Comparison of ENCODE assay signal across 8 cellular contexts in the genomic region with DNA sequence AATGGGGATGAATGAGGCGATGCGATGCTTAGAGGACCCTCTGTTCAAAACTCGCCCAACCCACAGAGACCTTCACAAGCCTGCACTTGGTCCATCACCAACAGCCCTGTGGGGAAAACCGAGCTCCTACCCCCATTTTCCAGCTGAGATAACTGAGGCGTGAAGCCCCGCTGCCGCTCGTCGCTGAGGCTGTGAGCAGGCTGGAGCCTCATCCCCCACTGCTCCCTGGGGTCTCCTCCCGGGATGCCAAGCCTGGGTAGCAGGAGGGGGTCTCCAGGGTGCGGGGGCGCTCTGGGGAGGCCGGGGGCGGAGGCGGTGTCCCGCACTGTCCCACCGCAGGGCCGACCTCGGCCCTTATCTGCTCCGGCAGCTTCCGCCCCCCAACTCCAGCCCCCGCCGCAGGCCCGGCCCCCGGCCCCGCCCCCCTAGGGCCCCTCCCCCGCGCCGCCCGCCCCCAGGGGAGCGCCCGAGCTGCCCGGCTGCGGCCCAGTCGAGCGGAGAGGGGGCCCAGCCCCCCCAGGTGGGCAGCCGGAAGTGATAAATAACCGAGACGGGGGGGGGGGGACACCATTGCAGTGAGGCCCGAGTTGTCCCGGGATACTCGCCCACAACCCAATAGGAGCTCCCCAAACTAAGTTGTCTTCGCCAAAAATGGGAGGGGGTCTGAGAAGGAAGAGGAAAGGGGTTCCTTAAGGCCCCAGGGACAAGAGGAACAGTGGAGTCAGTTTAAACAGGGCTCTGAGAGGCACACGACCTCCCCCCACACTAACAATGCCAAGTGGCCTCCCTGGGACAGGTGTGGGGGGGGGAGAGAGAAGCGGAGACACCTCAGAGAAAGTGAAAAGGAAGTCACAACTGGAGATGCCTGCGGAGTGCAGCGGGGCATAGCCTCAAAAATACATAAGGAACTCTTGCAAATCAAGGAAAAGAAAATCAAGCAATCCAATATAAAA. TPM values are rescaled to one million over a fixed set of nuclear protein-coding genes. Genes with fewer than 3 reads are reported as not detected.
DNase-seq lines count a peak whose midpoint lies in the region; ATAC-seq and TF ChIP-seq lines count a peak whose summit lies in the region.

No MANE protein-coding gene starts in this region.

- peak overlapping the region; percentile 71 for H3K27ac Mint-ChIP-seq in CD8-positive, alpha-beta T cell
- peak overlapping the region; percentile 63 for H3K27ac Mint-ChIP-seq in activated CD8-positive, alpha-beta T cell treated with anti-CD3 and anti-CD28 coated beads, Interleukin-2, amount 10 ng/mL, durations not matched to agents 7 days and 5 days

- peak overlapping the region; percentile 95 for H4K8ac ChIP-seq in trophoblast cell (ENCODE audit: low read depth, low read length)

- DNase-seq in CD8-positive, alpha-beta T cell: peak in 6 of 7 experiments; percentile 29 to 74 (median 38)
- no peak for DNase-seq in activated CD8-positive, alpha-beta T cell treated with anti-CD3 and anti-CD28 coated beads, Interleukin-2, amount 10 ng/mL, durations not matched to agents 7 days and 5 days
- DNase-seq in fibroblast of the aortic adventitia (ENCODE audit: low read depth) (no peak), trophoblast cell (no peak), NCI-H774 (lab: John Stamatoyannopoulos, UW) (no peak), MG63 (no peak)

- peaks cover 3% of the 10 kb centered on the region for H3K79me1 ChIP-seq in trophoblast cell (ENCODE audit: low read length)

- H3K4me1 ChIP-seq in CD8-positive, alpha-beta T cell (ENCODE audit: insufficient read depth, low read length): peaks cover 27% of the 10 kb centered on the region
- H3K4me1 ChIP-seq in trophoblast cell (ENCODE audit: control insufficient read depth in 1 of 2, insufficient read depth in 2 of 2, low read length in 2 of 2): peaks cover 0 to 4% of the 10 kb centered on the region in 2 experiments

- H3K27me3 Mint-ChIP-seq in CD8-positive, alpha-beta T cell (ENCODE audit: low read depth): no peaks in the 10 kb centered on the region
- no peaks in the 10 kb centered on the region for H3K27me3 Mint-ChIP-seq in activated CD8-positive, alpha-beta T cell treated with anti-CD3 and anti-CD28 coated beads, Interleukin-2, amount 10 ng/mL, durations not matched to agents 7 days and 5 days (ENCODE audit: low read depth)

- H3K4me1 Mint-ChIP-seq in CD8-positive, alpha-beta T cell (ENCODE audit: low read depth): peaks cover 33% of the 10 kb centered on the region
- peaks cover 20% of the 10 kb centered on the region for H3K4me1 Mint-ChIP-seq in activated CD8-positive, alpha-beta T cell treated with anti-CD3 and anti-CD28 coated beads, Interleukin-2, amount 10 ng/mL, durations not matched to agents 7 days and 5 days (ENCODE audit: low read depth)

- no peaks in the 10 kb centered on the region for H3K36me3 Mint-ChIP-seq in CD8-positive, alpha-beta T cell
- no peaks in the 10 kb centered on the region for H3K36me3 Mint-ChIP-seq in activated CD8-positive, alpha-beta T cell treated with anti-CD3 and anti-CD28 coated beads, Interleukin-2, amount 10 ng/mL, durations not matched to agents 7 days and 5 days (ENCODE audit: low read depth)

- H2AFZ ChIP-seq in trophoblast cell (ENCODE audit: insufficient read depth, low read length, poor library complexity): peak overlapping the region; percentile 84

- H3K23ac ChIP-seq in trophoblast cell (ENCODE audit: low read length): no peak overlapping the region

- H2BK5ac ChIP-seq in trophoblast cell (ENCODE audit: low read depth, low read length, poor library complexity): no peak overlapping the region

- H3K4ac ChIP-seq in trophoblast cell (ENCODE audit: low read depth, low read length): peak overlapping the region; percentile 40

- H2AK5ac ChIP-seq in trophoblast cell (ENCODE audit: low read length): peak overlapping the region; percentile 41

- no peaks in the 10 kb centered on the region for H3K36me3 ChIP-seq in CD8-positive, alpha-beta T cell (ENCODE audit: insufficient read depth, low read length)
- H3K36me3 ChIP-seq in trophoblast cell (ENCODE audit: control insufficient read depth in 1 of 2, insufficient read depth in 2 of 2, low read length in 2 of 2) (no peaks in the 10 kb centered on the region), MG63 (no peaks in the 10 kb centered on the region)

- H3K79me2 ChIP-seq in trophoblast cell (ENCODE audit: control insufficient read depth, insufficient read depth, low read length, poor library complexity): peaks cover 3% of the 10 kb centered on the region

- H3K27me3 ChIP-seq in CD8-positive, alpha-beta T cell (ENCODE audit: insufficient read depth, low read length): no peaks in the 10 kb centered on the region
- H3K27me3 ChIP-seq in trophoblast cell (ENCODE audit: insufficient read depth, low read length): no peaks in the 10 kb centered on the region
- H3K27me3 ChIP-seq in MG63: no peaks in the 10 kb centered on the region

- no peaks in the 10 kb centered on the region for H3K9me3 ChIP-seq in CD8-positive, alpha-beta T cell (ENCODE audit: low read length)
- H3K9me3 ChIP-seq in trophoblast cell (ENCODE audit: insufficient read depth, low read depth, low read length) (no peaks in the 10 kb centered on the region), MG63 (no peaks in the 10 kb centered on the region)

- intact Hi-C loops in CD8-positive, alpha-beta T cell (cut with DNase I, micrococcal nuclease): loop anchor here (1.0 to 10.0 kb wide), 3 partner anchors 8 to 365 kb away; partner anchors contain the start of genes SLC39A13 (in 2 of the 2), FNBP4 (in 1 of the 2) and PSMC3 (in 1 of the 2)

- H2BK12ac ChIP-seq in trophoblast cell (ENCODE audit: low read length): no peak overlapping the region

- ATAC-seq in CD8-positive, alpha-beta T cell: peak; percentile 88
- ATAC-seq in GM19351 (IDR thresholded peaks at IDR 0.05; ENCODE audit: unreplicated experiment): peak; percentile 50
- peak; percentile 22 for ATAC-seq in HG03457 (IDR thresholded peaks at IDR 0.05; ENCODE audit: unreplicated experiment)
- peak; percentile 71 for ATAC-seq in activated CD8-positive, alpha-beta T cell treated with anti-CD3 and anti-CD28 coated beads, Interleukin-2, amount 10 ng/mL, durations not matched to agents 7 days and 5 days

- H2BK120ac ChIP-seq in trophoblast cell (ENCODE audit: insufficient read depth, low read length, poor library complexity): peak overlapping the region; percentile 71

- POLR2A ChIA-PET in CD8-positive, alpha-beta T cell (lab: Charles Lee): interaction anchor here (0.8 to 1.9 kb wide), 8 partner anchors 9 to 185 kb away, joined by 3 to 14 read pairs (median 4); partner anchors contain the start of genes ACP2, DDB2 and SPI1
- POLR2A ChIA-PET in activated CD8-positive, alpha-beta T cell treated with anti-CD3 and anti-CD28 coated beads, Interleukin-2, amount 10 ng/mL, durations not matched to agents 7 days and 5 days (lab: Charles Lee): interaction anchor here (1.1 to 1.5 kb wide), 3 partner anchors 10 to 86 kb away, joined by 3 to 5 read pairs (median 5); no protein-coding TSS in a partner anchor

- WGBS in trophoblast cell (ENCODE audit: extremely low coverage, insufficient coverage, insufficient read length): no CpG with 5 or more reads among the region's 47 CpGs

- H4K91ac ChIP-seq in trophoblast cell (ENCODE audit: low read depth, low read length): peak overlapping the region; percentile 84

- H3K27ac ChIP-seq in CD8-positive, alpha-beta T cell (ENCODE audit: low read depth, low read length): peak overlapping the region; percentile 60
- no peak overlapping the region for H3K27ac ChIP-seq in trophoblast cell (ENCODE audit: low read depth, low read length)

- no peaks in the 10 kb centered on the region for H3K9me3 Mint-ChIP-seq in CD8-positive, alpha-beta T cell
- no peaks in the 10 kb centered on the region for H3K9me3 Mint-ChIP-seq in activated CD8-positive, alpha-beta T cell treated with anti-CD3 and anti-CD28 coated beads, Interleukin-2, amount 10 ng/mL, durations not matched to agents 7 days and 5 days (ENCODE audit: insufficient read depth)

- H3K9ac ChIP-seq in trophoblast cell (ENCODE audit: low read length): peak overlapping the region; percentile 63

- peak overlapping the region; percentile 88 for H4K12ac ChIP-seq in trophoblast cell (ENCODE audit: low read depth, low read length)

- CTCF ChIA-PET in CD8-positive, alpha-beta T cell (lab: Charles Lee): interaction anchor here (1.3 to 15.9 kb wide), 5 partner anchors 7 to 28 kb away, joined by 4 to 175 read pairs (median 10); no protein-coding TSS in a partner anchor
- CTCF ChIA-PET in activated CD8-positive, alpha-beta T cell treated with anti-CD3 and anti-CD28 coated beads, Interleukin-2, amount 10 ng/mL, durations not matched to agents 7 days and 5 days (lab: Charles Lee): interaction anchor here (1.0 to 10.2 kb wide), 5 partner anchors 7 to 30 kb away, joined by 3 to 77 read pairs (median 5); partner anchors contain the start of gene SLC39A13

- no peak for TF ChIP-seq CTCF in CD8-positive, alpha-beta T cell (IDR thresholded peaks at IDR 0.05)
- TF ChIP-seq CTCF in fibroblast of the aortic adventitia (IDR thresholded peaks at IDR 0.05; ENCODE audit: insufficient read depth, low read length): no peak

- peak overlapping the region; percentile 89 for H3K14ac ChIP-seq in trophoblast cell (ENCODE audit: low read length)

- peak overlapping the region; percentile 82 for H3K4me3 ChIP-seq in CD8-positive, alpha-beta T cell (ENCODE audit: low read depth, low read length)
- H3K4me3 ChIP-seq in fibroblast of the aortic adventitia (ENCODE audit: low read depth, low read length) (peak overlapping the region; percentile 60), trophoblast cell (ENCODE audit: low read depth, low read length) (peak overlapping the region; percentile 64), MG63 (no peak overlapping the region)

- H3K4me2 ChIP-seq in trophoblast cell (ENCODE audit: low read length): peak overlapping the region; percentile 79

- peak overlapping the region; percentile 54 for H3K18ac ChIP-seq in trophoblast cell (ENCODE audit: low read length)

- H3K4me3 Mint-ChIP-seq in CD8-positive, alpha-beta T cell: peak overlapping the region; percentile 81
- peak overlapping the region; percentile 68 for H3K4me3 Mint-ChIP-seq in activated CD8-positive, alpha-beta T cell treated with anti-CD3 and anti-CD28 coated beads, Interleukin-2, amount 10 ng/mL, durations not matched to agents 7 days and 5 days

RNA-seq across cellular contexts. Expression of gene SLC39A13, which starts 8.3 kb away (rescaled TPM):
- total RNA-seq in CD8-positive, alpha-beta T cell: 10 to 100 TPM; 34.0 to 34.6 TPM
- total RNA-seq in activated CD8-positive, alpha-beta T cell treated with anti-CD3 and anti-CD28 coated beads, Interleukin-2, amount 10 ng/mL, durations not matched to agents 7 days and 5 days: 10 to 100 TPM; 19.2 to 20.0 TPM
- total RNA-seq in fibroblast of the aortic adventitia (ENCODE audit: low replicate concordance): 28.5 and 47.5 TPM in 2 replicates
- polyA plus RNA-seq in trophoblast cell (2013): 27.5 and 28.6 TPM in 2 replicates
- total RNA-seq in MG63 (2014; rRNA removed; shearing (Covaris generic); ENCODE audit: low replicate concordance): 34.0 and 51.1 TPM in 2 replicates

RNA-seq across cellular contexts. Expression of gene SPI1, which starts 21.8 kb away (rescaled TPM):
- total RNA-seq in CD8-positive, alpha-beta T cell: 1 to 10 TPM in 1 of 2 experiments, under 1 TPM in 1; 0.58 to 1.1 TPM
- not detected for total RNA-seq in activated CD8-positive, alpha-beta T cell treated with anti-CD3 and anti-CD28 coated beads, Interleukin-2, amount 10 ng/mL, durations not matched to agents 7 days and 5 days
- not detected in 2 replicates for total RNA-seq in fibroblast of the aortic adventitia (ENCODE audit: low replicate concordance)
- 0.08 TPM in 2 replicates for polyA plus RNA-seq in trophoblast cell (2013)
- total RNA-seq in MG63 (2014; rRNA removed; shearing (Covaris generic); ENCODE audit: low replicate concordance): not detected in 2 replicates

RNA-seq across cellular contexts. Expression of gene PSMC3, which starts 26.1 kb away (rescaled TPM):
- 10 to 100 TPM; 58.1 to 63.4 TPM for total RNA-seq in CD8-positive, alpha-beta T cell
- total RNA-seq in activated CD8-positive, alpha-beta T cell treated with anti-CD3 and anti-CD28 coated beads, Interleukin-2, amount 10 ng/mL, durations not matched to agents 7 days and 5 days: 100 to 1,000 TPM; 179 TPM
- 52.3 and 128 TPM in 2 replicates for total RNA-seq in fibroblast of the aortic adventitia (ENCODE audit: low replicate concordance)
- polyA plus RNA-seq in trophoblast cell (2013): 124 and 126 TPM in 2 replicates
- total RNA-seq in MG63 (2014; rRNA removed; shearing (Covaris generic); ENCODE audit: low replicate concordance): 147 and 165 TPM in 2 replicates

RNA-seq across cellular contexts. Expression of gene MYBPC3, which starts 47.6 kb away (rescaled TPM):
- not detected for total RNA-seq in CD8-positive, alpha-beta T cell
- total RNA-seq in activated CD8-positive, alpha-beta T cell treated with anti-CD3 and anti-CD28 coated beads, Interleukin-2, amount 10 ng/mL, durations not matched to agents 7 days and 5 days: not detected
- total RNA-seq in fibroblast of the aortic adventitia (ENCODE audit: low replicate concordance): not detected in 2 replicates
- 0.01 TPM in 2 replicates for polyA plus RNA-seq in trophoblast cell (2013)
- not detected in 2 replicates for total RNA-seq in MG63 (2014; rRNA removed; shearing (Covaris generic); ENCODE audit: low replicate concordance)

RNA-seq across cellular contexts. Expression of gene RAPSN, which starts 48.8 kb away (rescaled TPM):
- under 1 TPM; 0.84 to 0.94 TPM for total RNA-seq in CD8-positive, alpha-beta T cell
- total RNA-seq in activated CD8-positive, alpha-beta T cell treated with anti-CD3 and anti-CD28 coated beads, Interleukin-2, amount 10 ng/mL, durations not matched to agents 7 days and 5 days: 1 to 10 TPM in 1 of 2 experiments, under 1 TPM in 1; 0.45 to 1.2 TPM
- total RNA-seq in fibroblast of the aortic adventitia (ENCODE audit: low replicate concordance): 0.09 TPM in 1 of 2 replicates, not detected in the other
- polyA plus RNA-seq in trophoblast cell (2013): 0.15 and 0.40 TPM in 2 replicates
- total RNA-seq in MG63 (2014; rRNA removed; shearing (Covaris generic); ENCODE audit: low replicate concordance): 0.16 TPM in 1 of 2 replicates, not detected in the other

Comparison
In these comparisons a context has a peak if more than half of its experiments do, and no peak if none do; other contexts are left out.
1. ATAC-seq: peak in every context shown above with its lines; median percentile 88 in CD8-positive, alpha-beta T cell; 71 in activated CD8-positive, alpha-beta T cell treated with anti-CD3 and anti-CD28 coated beads, Interleukin-2, amount 10 ng/mL, durations not matched to agents 7 days and 5 days; 50 in GM19351; 22 in HG03457.
2. DNase-seq: peak in CD8-positive, alpha-beta T cell (6 of 7); none in activated CD8-positive, alpha-beta T cell treated with anti-CD3 and anti-CD28 coated beads, Interleukin-2, amount 10 ng/mL, durations not matched to agents 7 days and 5 days (single experiment), fibroblast of the aortic adventitia (single experiment), trophoblast cell (0 of 2), NCI-H774 (single experiment) and MG63 (single experiment).